7 cellular contexts compared by ENCODE assay signal in the genomic region with DNA sequence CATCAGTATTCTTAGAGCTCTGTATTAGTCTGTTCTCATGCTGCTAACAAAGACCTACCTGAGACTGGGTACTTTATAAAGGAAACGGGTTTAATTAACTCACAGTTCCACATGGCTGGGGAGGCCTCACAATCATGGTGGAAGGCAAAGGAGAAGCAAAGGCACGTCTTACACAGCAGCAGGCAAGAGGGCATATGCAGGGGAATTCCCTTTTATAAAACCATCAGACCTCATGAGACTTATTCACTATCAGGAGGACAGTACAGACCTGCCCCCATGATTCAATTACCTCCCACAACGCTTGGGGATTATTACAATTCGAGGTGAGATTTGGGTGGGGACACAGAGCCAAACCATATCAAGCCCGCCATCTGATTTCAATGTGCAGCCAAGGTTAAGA. TPM values are rescaled to one million over a fixed set of nuclear protein-coding genes. Genes with fewer than 3 reads are reported as not detected.
"Had no signal": no experiment of that assay in that cellular context is flagged by ENCODE, and none has a peak within 500 bp of the region (broad histone marks: within the 10 kb centered on the region; RNA-seq: fewer than 3 reads in every experiment).

No MANE protein-coding gene starts in this region.

RNA-seq across cellular contexts. Expression of gene VSIG4, which starts 17.1 kb away (rescaled TPM):
- total RNA-seq: GM23248, GM23338, H1, H4, H7, H9, HFFc6 had no signal
- polyA plus RNA-seq: GM23248, GM23338, H1 had no signal
